In genomic region chr16:86824751-86825310, GRCh38 we compare ENCODE assay signal across 16 cellular contexts.
DNase-seq lines count a peak whose midpoint lies in the region; ATAC-seq and TF ChIP-seq lines count a peak whose summit lies in the region.
"Had no signal": no experiment of that assay in that cellular context is flagged by ENCODE, and none has a peak within 500 bp of the region (broad histone marks: within the 10 kb centered on the region; RNA-seq: fewer than 3 reads in every experiment).

No MANE protein-coding gene starts in this region.

- WGBS in mesendoderm (ENCODE audit: extremely low coverage, insufficient coverage, low lambda C conversion rate): no CpG with 5 or more reads among the region's 18 CpGs

- peaks cover 38 to 44% of the 10 kb centered on the region in 2 donors for H3K27me3 Mint-ChIP-seq in T-cell

- H3K36me3 Mint-ChIP-seq in T-cell: no peaks in the 10 kb centered on the region
- H3K36me3 Mint-ChIP-seq: activated naive CD8-positive, alpha-beta T cell treated with anti-CD3 and anti-CD28 coated beads for 36 hours; mesothelial cell of epicardium had no signal

- H3K9ac ChIP-seq in mesendoderm (ENCODE audit: low read length): no peak overlapping the region

- H3K79me1 ChIP-seq in mesendoderm (ENCODE audit: low read length): no peaks in the 10 kb centered on the region

- H3K4me3 ChIP-seq in choroid plexus epithelial cell (ENCODE audit: low read depth, low read length) (no peak overlapping the region), mesendoderm (ENCODE audit: low read length) (no peak overlapping the region)
- H3K4me3 ChIP-seq: coronary artery, pancreas, thyroid gland had no signal

- no peak for ATAC-seq in T-cell (replicated peaks in 1 of 4)
- no peak for ATAC-seq in HG03432 (IDR thresholded peaks at IDR 0.05; ENCODE audit: unreplicated experiment)
- ATAC-seq in HG03354 (IDR thresholded peaks at IDR 0.05; ENCODE audit: poor library complexity, severe bottlenecking, unreplicated experiment): no peak

- no peak overlapping the region for H3K27ac ChIP-seq in mesendoderm (ENCODE audit: low read depth, low read length)
- H3K27ac ChIP-seq: coronary artery, pancreas, thyroid gland had no signal

- H3K27me3 ChIP-seq in mesendoderm (ENCODE audit: insufficient read depth, low read length, poor library complexity): no peaks in the 10 kb centered on the region
- H3K27me3 ChIP-seq: thyroid gland had no signal

- peak; percentile 75 for DNase-seq in Caki2 (ENCODE audit: low read depth)
- DNase-seq in NCI-H460 (ENCODE audit: extremely low read depth, low read depth): peak; percentile 83
- peak; percentile 79 for DNase-seq in choroid plexus epithelial cell (ENCODE audit: low read depth)
- peak; percentile 95 for DNase-seq in mesendoderm
- DNase-seq in T-cell: no peak
- DNase-seq in NCI-H524 treated with DMSO at 0.1 percent for 48 hours (lab: John Stamatoyannopoulos, UW): no peak
- DNase-seq: activated B cell treated with CpG ODN at 0.5 μM for 24 hours; activated naive CD8-positive, alpha-beta T cell treated with anti-CD3 and anti-CD28 coated beads for 36 hours; DMS153; MM.1S; pancreas; thyroid gland had no signal

- no peak overlapping the region for H4K5ac ChIP-seq in mesendoderm (ENCODE audit: low read length)

- TF ChIP-seq CTCF in choroid plexus epithelial cell (conservative IDR thresholded peaks at IDR 0.05; ENCODE audit: low read depth, low read length): no peak

- no peak overlapping the region for H3K4me3 Mint-ChIP-seq in T-cell
- H3K4me3 Mint-ChIP-seq: activated B cell treated with CpG ODN at 0.5 μM for 24 hours; activated naive CD8-positive, alpha-beta T cell treated with anti-CD3 and anti-CD28 coated beads for 36 hours; mesothelial cell of epicardium had no signal

- no peaks in the 10 kb centered on the region for H3K9me3 Mint-ChIP-seq in T-cell
- H3K9me3 Mint-ChIP-seq: activated B cell treated with CpG ODN at 0.5 μM for 24 hours; activated naive CD8-positive, alpha-beta T cell treated with anti-CD3 and anti-CD28 coated beads for 36 hours had no signal

- no peak overlapping the region for H2BK5ac ChIP-seq in mesendoderm (ENCODE audit: low read length)

- H2BK120ac ChIP-seq in mesendoderm (ENCODE audit: low read depth, low read length): no peak overlapping the region

- H3K4me2 ChIP-seq in mesendoderm (ENCODE audit: low read length): no peak overlapping the region

- POLR2A ChIA-PET in T-cell (lab: Charles Lee): no interaction called here

- H3K79me2 ChIP-seq in mesendoderm (ENCODE audit: control insufficient read depth, insufficient read depth, low read length): no peaks in the 10 kb centered on the region

- H4K8ac ChIP-seq in mesendoderm (ENCODE audit: low read depth, low read length): no peak overlapping the region

- no peak overlapping the region for H2AK5ac ChIP-seq in mesendoderm (ENCODE audit: low read length)

- H3K23ac ChIP-seq in mesendoderm (ENCODE audit: low read length): no peak overlapping the region

- in situ Hi-C loops in Caki2 (cut with HindIII; ENCODE audit: low pct_unique_long_range_greater_than_20kb, low sequenced_read_pairs): no loop called here

- peaks cover 2% of the 10 kb centered on the region for H3K4me1 ChIP-seq in mesendoderm (ENCODE audit: control insufficient read depth, low read depth, low read length)
- H3K4me1 ChIP-seq: pancreas, thyroid gland had no signal

- no peak overlapping the region for H3K56ac ChIP-seq in mesendoderm (ENCODE audit: low read length)

- H3K4ac ChIP-seq in mesendoderm (ENCODE audit: low read depth, low read length): no peak overlapping the region

- CTCF ChIA-PET in T-cell (lab: Charles Lee): no interaction called here

- no peak overlapping the region for H3K27ac Mint-ChIP-seq in T-cell
- H3K27ac Mint-ChIP-seq: activated B cell treated with CpG ODN at 0.5 μM for 24 hours; activated naive CD8-positive, alpha-beta T cell treated with anti-CD3 and anti-CD28 coated beads for 36 hours; mesothelial cell of epicardium had no signal

- no peaks in the 10 kb centered on the region for H3K36me3 ChIP-seq in mesendoderm (ENCODE audit: control insufficient read depth, insufficient read depth, low read length)
- H3K36me3 ChIP-seq: pancreas, thyroid gland had no signal

- H3K18ac ChIP-seq in mesendoderm (ENCODE audit: low read length): no peak overlapping the region

- no peaks in the 10 kb centered on the region for H3K4me1 Mint-ChIP-seq in T-cell
- H3K4me1 Mint-ChIP-seq: activated B cell treated with CpG ODN at 0.5 μM for 24 hours; activated naive CD8-positive, alpha-beta T cell treated with anti-CD3 and anti-CD28 coated beads for 36 hours had no signal

- H2BK15ac ChIP-seq in mesendoderm (replicated peaks; ENCODE audit: low read depth): no peak overlapping the region

Comparison
In these comparisons a context has a peak if more than half of its experiments do, and no peak if none do; other contexts are left out.
1. DNase-seq: peak in Caki2 (single experiment), NCI-H460 (single experiment), choroid plexus epithelial cell (single experiment) and mesendoderm (single experiment); none in T-cell (0 of 34) and NCI-H524 treated with DMSO at 0.1 percent for 48 hours (single experiment).